Comparison of ENCODE assay signal across 11 cellular contexts in the genomic region with DNA sequence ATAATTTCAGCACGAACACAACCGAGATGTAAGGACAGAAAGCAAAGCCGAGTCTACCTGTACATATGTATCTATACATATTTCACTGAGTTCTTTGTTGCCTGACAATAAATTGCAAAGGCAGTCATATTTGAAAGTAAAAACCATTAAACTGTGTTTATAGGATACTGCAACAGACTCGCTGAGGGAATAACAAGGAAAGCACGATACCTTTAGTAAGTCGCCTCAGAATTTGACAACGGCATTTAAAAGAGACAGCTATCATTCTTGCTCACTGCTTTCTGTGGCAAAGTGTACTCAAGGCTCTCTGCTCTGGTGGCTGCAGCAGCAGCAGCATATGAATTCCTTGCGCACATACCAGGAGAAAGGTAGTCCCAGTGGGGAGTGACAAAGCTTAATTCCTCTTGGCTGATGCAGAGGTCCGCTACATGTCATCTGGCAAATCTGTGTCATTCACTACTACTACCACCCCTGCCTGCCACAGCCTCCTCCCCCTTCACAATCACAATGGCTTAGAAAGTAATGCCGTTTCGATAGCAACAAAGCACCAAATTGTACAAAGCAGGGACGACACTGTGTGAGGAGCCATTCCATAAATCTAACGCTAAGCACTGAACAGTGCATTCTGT. TPM values are rescaled to one million over a fixed set of nuclear protein-coding genes. Genes with fewer than 3 reads are reported as not detected.
DNase-seq lines count a peak whose midpoint lies in the region; ATAC-seq and TF ChIP-seq lines count a peak whose summit lies in the region.
"Had no signal": no experiment of that assay in that cellular context is flagged by ENCODE, and none has a peak within 500 bp of the region (broad histone marks: within the 10 kb centered on the region; RNA-seq: fewer than 3 reads in every experiment).

Gene GRIP1, minus strand, starts transcription at position 437 of the 629 bp plus-strand sequence. Its CDS starts 172 bp downstream, at position 265.

- H3K4me1 Mint-ChIP-seq in activated T-cell treated with anti-CD3 and anti-CD28 coated beads, Interleukin-2, amount 50 U/mL, for 72 hours (ENCODE audit: low read depth): no peaks in the 10 kb centered on the region
- peaks cover 74% of the 10 kb centered on the region for H3K4me1 Mint-ChIP-seq in brain

- H3K27ac Mint-ChIP-seq in activated T-cell treated with anti-CD3 and anti-CD28 coated beads, Interleukin-2, amount 50 U/mL, for 72 hours: peak within 1 kb of the TSS; percentile 29
- H3K27ac Mint-ChIP-seq in brain: peak within 1 kb of the TSS; percentile 73 to 97 (median 82)

- H3K4me3 ChIP-seq in aorta (ENCODE audit: low read length in 2 of 2): peak within 1 kb of the TSS; percentile 15 to 61
- H3K4me3 ChIP-seq: colonic mucosa had no signal

- ATAC-seq in activated T-cell treated with anti-CD3 and anti-CD28 coated beads, Interleukin-2, amount 50 U/mL, for 72 hours (replicated peaks in 1 of 2): no peak
- ATAC-seq in aorta (ENCODE audit: low FRiP score): peak; percentile 44
- ATAC-seq in GM19463 (IDR thresholded peaks at IDR 0.05; ENCODE audit: unreplicated experiment): no peak

- no peaks in the 10 kb centered on the region for H3K36me3 Mint-ChIP-seq in activated T-cell treated with anti-CD3 and anti-CD28 coated beads, Interleukin-2, amount 50 U/mL, for 72 hours (ENCODE audit: insufficient read depth in 2 of 2)
- H3K36me3 Mint-ChIP-seq in brain: no peaks in the 10 kb centered on the region

- no peaks in the 10 kb centered on the region for H3K36me3 ChIP-seq in aorta (ENCODE audit: control insufficient read depth in 1 of 2, insufficient read depth in 2 of 2, low read length in 1 of 2)
- H3K36me3 ChIP-seq: colonic mucosa had no signal

- DNase-seq in activated T-cell treated with anti-CD3 and anti-CD28 coated beads, Interleukin-2, amount 50 U/mL, for 72 hours: no peak
- DNase-seq in activated T-cell treated with anti-CD3 and anti-CD28 coated beads, Interleukin-2, amount 50 U/mL, for 1 hour: no peak
- peak; percentile 13 for DNase-seq in middle frontal gyrus (ENCODE audit: extremely low spot score, low spot score)
- DNase-seq in aorta: no peak
- DNase-seq in SKM-1 (lab: John Stamatoyannopoulos, UW; ENCODE audit: unreplicated experiment): no peak
- DNase-seq in CD1c-positive myeloid dendritic cell (ENCODE audit: extremely low spot score): no peak
- DNase-seq: activated T-cell treated with anti-CD3 and anti-CD28 coated beads for 4 hours, colonic mucosa had no signal

- no peak within 1 kb of the TSS for H3K4me3 Mint-ChIP-seq in activated T-cell treated with anti-CD3 and anti-CD28 coated beads, Interleukin-2, amount 50 U/mL, for 72 hours
- peak within 1 kb of the TSS; percentile 64 to 84 (median 77) for H3K4me3 Mint-ChIP-seq in brain

- peaks cover 25% of the 10 kb centered on the region for H3K27me3 Mint-ChIP-seq in activated T-cell treated with anti-CD3 and anti-CD28 coated beads, Interleukin-2, amount 50 U/mL, for 72 hours (ENCODE audit: low read depth)
- no peaks in the 10 kb centered on the region for H3K27me3 Mint-ChIP-seq in brain

- 5 to 12% methylated on average over 13 of the region's 13 CpGs for WGBS in aorta, 2 donors

- H3K4me1 ChIP-seq in aorta (ENCODE audit: control insufficient read depth in 1 of 2, insufficient read depth in 2 of 2, low read length in 2 of 2): peaks cover 0 to 3% of the 10 kb centered on the region in 2 donors
- H3K4me1 ChIP-seq: colonic mucosa had no signal

- no peak within 1 kb of the TSS for H3K27ac ChIP-seq in aorta (ENCODE audit: low read depth in 1 of 2, low read length in 2 of 2)
- H3K27ac ChIP-seq: colonic mucosa had no signal

- no peaks in the 10 kb centered on the region for H3K27me3 ChIP-seq in aorta (ENCODE audit: control insufficient read depth in 1 of 2, insufficient read depth in 2 of 2, low read length in 1 of 2)
- H3K27me3 ChIP-seq: colonic mucosa had no signal

- peaks cover 0 to 2% of the 10 kb centered on the region in 2 donors for H3K9me3 Mint-ChIP-seq in activated T-cell treated with anti-CD3 and anti-CD28 coated beads, Interleukin-2, amount 50 U/mL, for 72 hours
- H3K9me3 Mint-ChIP-seq in brain: no peaks in the 10 kb centered on the region

- intact Hi-C loops in aorta (cut with DNase I): no loop called here

- no peak for TF ChIP-seq CTCF in brain (conservative IDR thresholded peaks at IDR 0.05)

- no peaks in the 10 kb centered on the region for H3K9me3 ChIP-seq in aorta (ENCODE audit: control insufficient read depth, low read length)
- H3K9me3 ChIP-seq: colonic mucosa had no signal

RNA-seq across cellular contexts. Expression of gene GRIP1, which starts in this region (rescaled TPM):
- total RNA-seq in activated T-cell treated with anti-CD3 and anti-CD28 coated beads, Interleukin-2, amount 50 U/mL, for 72 hours: 1 to 10 TPM in 1 of 2 donors, under 1 TPM in 1; 0.44 to 2.3 TPM
- polyA plus RNA-seq in brain (ENCODE audit: insufficient read depth, low read depth, low replicate concordance) (18.3 TPM), aorta (1 to 10 TPM in 1 of 2 donors, under 1 TPM in 1; 0.38 to 1.6 TPM)
- total RNA-seq in aorta: 1 to 10 TPM in 1 of 2 donors, under 1 TPM in 1; 0.88 to 3.4 TPM
- total RNA-seq: pulmonary artery endothelial cell had no signal

Comparison
In these comparisons a context has a peak if more than half of its experiments do, and no peak if none do; other contexts are left out.
1. H3K4me3 Mint-ChIP-seq: peak in brain (5 of 5); none in activated T-cell treated with anti-CD3 and anti-CD28 coated beads, Interleukin-2, amount 50 U/mL, for 72 hours (0 of 2).